23 cellular contexts compared by ENCODE assay signal in genomic region chr7:70334295-70334694, GRCh38.
A peak's percentile ranks its signal among the peaks of the same experiment; 100 is the strongest.
DNase-seq lines count a peak whose midpoint lies in the region; ATAC-seq, FAIRE-seq and TF ChIP-seq lines count a peak whose summit lies in the region.
"Had no signal": no experiment of that assay in that cellular context is flagged by ENCODE, and none has a peak within 500 bp of the region (broad histone marks: within the 10 kb centered on the region; RNA-seq: fewer than 3 reads in every experiment).

No MANE protein-coding gene starts in this region.

- peaks cover 0 to 1% of the 10 kb centered on the region in 2 donors for H3K9me3 Mint-ChIP-seq in activated T-cell treated with anti-CD3 and anti-CD28 coated beads, Interleukin-2, amount 50 U/mL, for 72 hours
- H3K9me3 Mint-ChIP-seq in stimulated activated effector memory CD8-positive, alpha-beta T cell treated with anti-CD3 and anti-CD28 coated beads, Interleukin-12 subunit alpha, Interleukin-12 subunit beta, amount 100 ng/mL, for 72 hours = no peaks in the 10 kb centered on the region

- RAD21 ChIA-PET in GM12878 (lab: Charles Lee; ENCODE audit: unreplicated experiment) = interaction anchor here (0.9 kb wide), 1 partner anchor 120 kb away, joined by 3 read pairs; no protein-coding TSS in a partner anchor

- peak overlapping the region; percentile 34 to 45 for H3K4me3 Mint-ChIP-seq in activated T-cell treated with anti-CD3 and anti-CD28 coated beads, Interleukin-2, amount 50 U/mL, for 72 hours
- peak overlapping the region; percentile 17 for H3K4me3 Mint-ChIP-seq in stimulated activated effector memory CD8-positive, alpha-beta T cell treated with anti-CD3 and anti-CD28 coated beads, Interleukin-12 subunit alpha, Interleukin-12 subunit beta, amount 100 ng/mL, for 72 hours

- in situ Hi-C loops in GM12878 (cut with MboI) = no loop called here

- no peak overlapping the region for H2AFZ ChIP-seq in DND-41 (ENCODE audit: low read depth, low read length)
- H2AFZ ChIP-seq in GM12878 (ENCODE audit: control insufficient read depth, low read depth, low read length) = no peak overlapping the region
- H2AFZ ChIP-seq: PC-9 had no signal

- no peaks in the 10 kb centered on the region for H3K36me3 Mint-ChIP-seq in activated T-cell treated with anti-CD3 and anti-CD28 coated beads, Interleukin-2, amount 50 U/mL, for 72 hours (ENCODE audit: insufficient read depth in 2 of 2)
- H3K36me3 Mint-ChIP-seq in stimulated activated effector memory CD8-positive, alpha-beta T cell treated with anti-CD3 and anti-CD28 coated beads, Interleukin-12 subunit alpha, Interleukin-12 subunit beta, amount 100 ng/mL, for 72 hours = no peaks in the 10 kb centered on the region

- H3K79me2 ChIP-seq in DND-41 (ENCODE audit: insufficient read depth, low read length) (no peaks in the 10 kb centered on the region), GM12878 (ENCODE audit: control insufficient read depth, insufficient read depth, low read length) (no peaks in the 10 kb centered on the region)

- peak overlapping the region; percentile 70 for H3K27ac ChIP-seq in DND-41 (ENCODE audit: low read length)
- H3K27ac ChIP-seq in GM12878 (ENCODE audit: control insufficient read depth, insufficient read depth) = no peak overlapping the region
- H3K27ac ChIP-seq: PC-9, SJSA1 had no signal

- TF ChIP-seq CTCF in DND-41 (IDR thresholded peaks at IDR 0.05; ENCODE audit: borderline replicate concordance, extremely low read depth, low read length, poor library complexity, severe bottlenecking) = no peak
- TF ChIP-seq CTCF in GM12878 (IDR thresholded peaks at IDR 0.05 in 2 of 3, conservative IDR thresholded peaks at IDR 0.05 in 1 of 3; ENCODE audit: control insufficient read depth in 2 of 3, extremely low read depth in 1 of 3, insufficient read depth in 1 of 3, low read depth in 3 of 3, low read length in 3 of 3) = no peak

- WGBS in GM12878 (ENCODE audit: insufficient coverage, insufficient replicate concordance, low lambda C conversion rate, missing lambda C conversion rate) = 42% methylated on average over 2 of the region's 2 CpGs

- no peaks in the 10 kb centered on the region for H4K20me1 ChIP-seq in DND-41 (ENCODE audit: insufficient read depth, low read length)
- H4K20me1 ChIP-seq in GM12878 (ENCODE audit: control insufficient read depth, insufficient read depth) = no peaks in the 10 kb centered on the region

- peaks cover 22% of the 10 kb centered on the region for H3K4me1 ChIP-seq in DND-41 (ENCODE audit: insufficient read depth, low read length)
- H3K4me1 ChIP-seq in GM12878 (ENCODE audit: control insufficient read depth, insufficient read depth, low read length) = no peaks in the 10 kb centered on the region
- H3K4me1 ChIP-seq: SJSA1 had no signal

- peaks cover 19% of the 10 kb centered on the region for H3K4me1 Mint-ChIP-seq in activated T-cell treated with anti-CD3 and anti-CD28 coated beads, Interleukin-2, amount 50 U/mL, for 72 hours (ENCODE audit: low read depth)
- peaks cover 18% of the 10 kb centered on the region for H3K4me1 Mint-ChIP-seq in stimulated activated effector memory CD8-positive, alpha-beta T cell treated with anti-CD3 and anti-CD28 coated beads, Interleukin-12 subunit alpha, Interleukin-12 subunit beta, amount 100 ng/mL, for 72 hours

- intact Hi-C loops in GM12878 (cut with micrococcal nuclease; ENCODE audit: unreplicated experiment) (no loop called here), sciatic nerve (cut with DNase I) (no loop called here)

- no peaks in the 10 kb centered on the region for H3K27me3 ChIP-seq in DND-41 (ENCODE audit: insufficient read depth, low read length, poor library complexity)
- no peaks in the 10 kb centered on the region for H3K27me3 ChIP-seq in GM12878 (replicated peaks in 1 of 2; ENCODE audit: control insufficient read depth in 2 of 2, insufficient read depth in 2 of 2, low read length in 1 of 2)
- H3K27me3 ChIP-seq: MG63, SJSA1 had no signal

- H3K4me2 ChIP-seq in DND-41 (ENCODE audit: insufficient read depth, low read length) = peak overlapping the region; percentile 53
- no peak overlapping the region for H3K4me2 ChIP-seq in GM12878 (ENCODE audit: control insufficient read depth, insufficient read depth)
- H3K4me2 ChIP-seq: PC-9 had no signal

- DNase-seq in activated T-cell treated with anti-CD3 and anti-CD28 coated beads, Interleukin-2, amount 50 U/mL, for 72 hours = no peak
- DNase-seq in activated T-cell treated with anti-CD3 and anti-CD28 coated beads, Interleukin-2, amount 50 U/mL, for 1 hour = no peak
- DNase-seq in DND-41 = no peak
- no peak for DNase-seq in GM12878 (ENCODE audit: low read depth, low spot score)
- no peak for DNase-seq in stimulated activated effector memory CD8-positive, alpha-beta T cell treated with anti-CD3 and anti-CD28 coated beads, Interleukin-12 subunit alpha, Interleukin-12 subunit beta, amount 100 ng/mL, for 72 hours (ENCODE audit: low spot score in 2 of 2)
- DNase-seq in NK-92 treated with Interleukin-12 subunit alpha and Interleukin-12 subunit beta, amount 100 ng/mL, for 24 hours (lab: John Stamatoyannopoulos, UW) = no peak
- DNase-seq in sciatic nerve (ENCODE audit: low spot score) = no peak
- DNase-seq: C1 segment of cervical spinal cord, Calu3, DMS79 treated with DMSO at 0.1 percent for 48 hours, IMR-90, KG1, MG63, NCI-H1105 treated with DMSO at 0.1 percent for 48 hours, NCI-H146, NCI-H1930, NCI-H526, PC-9 had no signal

- H3K9me3 ChIP-seq in DND-41 (ENCODE audit: insufficient read depth, low read length, severe bottlenecking) (peaks cover 3% of the 10 kb centered on the region), GM12878 (replicated peaks; ENCODE audit: control insufficient read depth, insufficient read depth, low read length) (no peaks in the 10 kb centered on the region)
- H3K9me3 ChIP-seq: MG63, SJSA1 had no signal

- H3K36me3 ChIP-seq in DND-41 (ENCODE audit: insufficient read depth, low read length) (no peaks in the 10 kb centered on the region), GM12878 (ENCODE audit: control insufficient read depth in 2 of 2, insufficient read depth in 2 of 2, low read length in 1 of 2) (no peaks in the 10 kb centered on the region)
- H3K36me3 ChIP-seq: MG63, SJSA1 had no signal

- POLR2A ChIA-PET in GM12878 (lab: Charles Lee) = no interaction called here

- H3K4me3 ChIP-seq in DND-41 (ENCODE audit: low read depth in 1 of 2, low read length in 2 of 2) (no peak overlapping the region), GM12878 (no peak overlapping the region)
- H3K4me3 ChIP-seq: MG63, PC-9, SJSA1 had no signal

- no peak for TF ChIP-seq RAD21 in GM12878 (IDR thresholded peaks at IDR 0.05; ENCODE audit: insufficient read depth, low read depth, low read length)

- H3K9ac ChIP-seq in DND-41 (ENCODE audit: low read depth, low read length) (no peak overlapping the region), GM12878 (ENCODE audit: control insufficient read depth, insufficient read depth, low read length) (no peak overlapping the region)

- SMC1A ChIA-PET in GM12878 (lab: Charles Lee; ENCODE audit: uncharacterized antibody, unreplicated experiment) = interaction anchor here (1.2 kb wide), 1 partner anchor 8 kb away, joined by 3 read pairs; no protein-coding TSS in a partner anchor

- H3K27ac Mint-ChIP-seq in activated T-cell treated with anti-CD3 and anti-CD28 coated beads, Interleukin-2, amount 50 U/mL, for 72 hours = no peak overlapping the region
- no peak overlapping the region for H3K27ac Mint-ChIP-seq in stimulated activated effector memory CD8-positive, alpha-beta T cell treated with anti-CD3 and anti-CD28 coated beads, Interleukin-12 subunit alpha, Interleukin-12 subunit beta, amount 100 ng/mL, for 72 hours

- FAIRE-seq in GM12878 (lab: Jason Lieb, UNC) = peak; percentile 75
- FAIRE-seq: A204.1, GM18507 had no signal

- CTCF ChIA-PET in GM12878 (lab: Yijun Ruan, JAX) = interaction anchor here (0.6 to 0.8 kb wide), 3 partner anchors 19 to 293 kb away, joined by 3 read pairs; no protein-coding TSS in a partner anchor

- BruUV-seq in GM12878 (replicated peaks; lab: Mats Ljungman, UMichigan) = no TSS peak

- H3K27me3 Mint-ChIP-seq in activated T-cell treated with anti-CD3 and anti-CD28 coated beads, Interleukin-2, amount 50 U/mL, for 72 hours (ENCODE audit: low read depth) = no peaks in the 10 kb centered on the region

- no peak for TF ChIP-seq EP300 in GM12878 (IDR thresholded peaks at IDR 0.05; ENCODE audit: borderline replicate concordance in 1 of 2, control insufficient read depth in 1 of 2, low read depth in 2 of 2, low read length in 2 of 2)

- ATAC-seq in activated T-cell treated with anti-CD3 and anti-CD28 coated beads, Interleukin-2, amount 50 U/mL, for 72 hours (replicated peaks in 1 of 2) = peak; percentile 49 to 78
- no peak for ATAC-seq in DND-41 (ENCODE audit: insufficient read depth, low read depth)
- ATAC-seq in GM12878 = no peak
- ATAC-seq in stimulated activated effector memory CD8-positive, alpha-beta T cell treated with anti-CD3 and anti-CD28 coated beads, Interleukin-12 subunit alpha, Interleukin-12 subunit beta, amount 100 ng/mL, for 72 hours = peak; percentile 84
- ATAC-seq in HG02870 (IDR thresholded peaks at IDR 0.05; ENCODE audit: unreplicated experiment) = no peak
- ATAC-seq in sciatic nerve = no peak
- ATAC-seq: Right ventricle myocardium inferior had no signal

- no peak for TF ChIP-seq POLR2A in GM12878 (IDR thresholded peaks at IDR 0.05; ENCODE audit: low read depth, low read length)

TF ChIP-seq in GM12878, 131 proteins besides CTCF, POLR2A, EP300 and RAD21:
- no peak for TF ChIP-seq ASH2L (IDR thresholded peaks at IDR 0.05; ENCODE audit: borderline replicate concordance, low read depth)
- no peak for TF ChIP-seq YY1 (IDR thresholded peaks at IDR 0.05; ENCODE audit: low read depth, low read length)
- TF ChIP-seq NR2C1 (IDR thresholded peaks at IDR 0.05) = no peak
- TF ChIP-seq RAD51 (IDR thresholded peaks at IDR 0.05) = no peak
- no peak for TF ChIP-seq PAX8 (IDR thresholded peaks at IDR 0.05)
- TF ChIP-seq MEF2B (IDR thresholded peaks at IDR 0.05; ENCODE audit: partially characterized antibody, poor library complexity, severe bottlenecking) = no peak
- TF ChIP-seq RBBP5 (conservative IDR thresholded peaks at IDR 0.05) = no peak
- no peak for TF ChIP-seq RCOR1 (conservative IDR thresholded peaks at IDR 0.05; ENCODE audit: low read depth, low read length)
- no peak for TF ChIP-seq CHD1 (IDR thresholded peaks at IDR 0.05; ENCODE audit: low read depth, low read length)
- TF ChIP-seq TCF12 (IDR thresholded peaks at IDR 0.05; ENCODE audit: low read depth, low read length) = no peak
- TF ChIP-seq ZNF274 (IDR thresholded peaks at IDR 0.05; ENCODE audit: insufficient read depth, insufficient read length) = no peak

Comparison
In these comparisons a context has a peak if more than half of its experiments do, and no peak if none do; other contexts are left out.
1. ATAC-seq: peak in activated T-cell treated with anti-CD3 and anti-CD28 coated beads, Interleukin-2, amount 50 U/mL, for 72 hours (2 of 2) and stimulated activated effector memory CD8-positive, alpha-beta T cell treated with anti-CD3 and anti-CD28 coated beads, Interleukin-12 subunit alpha, Interleukin-12 subunit beta, amount 100 ng/mL, for 72 hours (single experiment); none in DND-41 (single experiment), GM12878 (single experiment), HG02870 (single experiment) and sciatic nerve (single experiment).